Comparison of ENCODE assay signal across 8 cellular contexts in genomic region chr10:132331259-132331955, GRCh38. TPM values are rescaled to one million over a fixed set of nuclear protein-coding genes. Genes with fewer than 3 reads are reported as not detected.
DNase-seq lines count a peak whose midpoint lies in the region; ATAC-seq and TF ChIP-seq lines count a peak whose summit lies in the region.

No MANE protein-coding gene starts in this region.

- H3K4me1 Mint-ChIP-seq in activated naive CD4-positive, alpha-beta T cell treated with anti-CD3 and anti-CD28 coated beads, Interleukin-2, amount 10 ng/mL, durations not matched to agents 7 days and 5 days = peaks cover 64% of the 10 kb centered on the region

- H3K4me3 ChIP-seq in PC-9 (peak overlapping the region; percentile 88), esophagus (ENCODE audit: low read depth in 1 of 2, low read length in 2 of 2) (peak overlapping the region; percentile 58 to 80), osteoblast (ENCODE audit: insufficient read depth, low read length) (peak overlapping the region; percentile 92)

- peak; percentile 45 for ATAC-seq in HG02885 (IDR thresholded peaks at IDR 0.05; ENCODE audit: poor library complexity, unreplicated experiment)

- H2AFZ ChIP-seq in PC-9 (peak overlapping the region; percentile 88), osteoblast (ENCODE audit: low read length) (peak overlapping the region; percentile 91)

- POLR2A ChIA-PET in PC-9 (lab: Charles Lee; ENCODE audit: unreplicated experiment) = no interaction called here

- CTCF ChIA-PET in activated naive CD4-positive, alpha-beta T cell treated with anti-CD3 and anti-CD28 coated beads, Interleukin-2, amount 10 ng/mL, durations not matched to agents 7 days and 5 days (lab: Charles Lee) = no interaction called here
- CTCF ChIA-PET in PC-9 (lab: Charles Lee) = no interaction called here

- no peaks in the 10 kb centered on the region for H3K9me3 ChIP-seq in PC-9 (ENCODE audit: insufficient read depth, low read depth)
- H3K9me3 ChIP-seq in esophagus (ENCODE audit: control insufficient read depth in 2 of 2, insufficient read depth in 1 of 2, low read depth in 1 of 2, low read length in 1 of 2) = no peaks in the 10 kb centered on the region
- no peaks in the 10 kb centered on the region for H3K9me3 ChIP-seq in osteoblast (ENCODE audit: low read depth, low read length)

- peak overlapping the region; percentile 86 for H3K4me3 Mint-ChIP-seq in activated naive CD4-positive, alpha-beta T cell treated with anti-CD3 and anti-CD28 coated beads, Interleukin-2, amount 10 ng/mL, durations not matched to agents 7 days and 5 days

- BruUV-seq in PC-9 (replicated peaks; lab: Mats Ljungman, UMichigan) = no TSS peak

- H3K9me3 Mint-ChIP-seq in activated naive CD4-positive, alpha-beta T cell treated with anti-CD3 and anti-CD28 coated beads, Interleukin-2, amount 10 ng/mL, durations not matched to agents 7 days and 5 days = no peaks in the 10 kb centered on the region

- TF ChIP-seq CTCF in PC-9 (conservative IDR thresholded peaks at IDR 0.05) = no peak
- TF ChIP-seq CTCF in osteoblast (IDR thresholded peaks at IDR 0.05; ENCODE audit: extremely low read depth, low read depth, low read length) = no peak

- peaks cover 9% of the 10 kb centered on the region; the same call in 1 of the 2 replicates for H3F3A ChIP-seq in PC-9 (ENCODE audit: insufficient read depth, low read depth)

- H3K27me3 Mint-ChIP-seq in activated naive CD4-positive, alpha-beta T cell treated with anti-CD3 and anti-CD28 coated beads, Interleukin-2, amount 10 ng/mL, durations not matched to agents 7 days and 5 days = peaks cover 20% of the 10 kb centered on the region

- no peaks in the 10 kb centered on the region for H3K9me2 ChIP-seq in PC-9 (ENCODE audit: insufficient read depth)

- H3K27me3 ChIP-seq in PC-9 (ENCODE audit: insufficient read depth, low read depth) = no peaks in the 10 kb centered on the region
- no peaks in the 10 kb centered on the region for H3K27me3 ChIP-seq in esophagus (ENCODE audit: control insufficient read depth in 1 of 2, insufficient read depth in 2 of 2, low read length in 2 of 2)
- H3K27me3 ChIP-seq in osteoblast (ENCODE audit: insufficient read depth, low read length) = no peaks in the 10 kb centered on the region

- H3K4me2 ChIP-seq in PC-9 (peak overlapping the region; percentile 97), osteoblast (ENCODE audit: insufficient read depth, low read length) (peak overlapping the region; percentile 94)

- peak overlapping the region; percentile 92 for H3K27ac Mint-ChIP-seq in activated naive CD4-positive, alpha-beta T cell treated with anti-CD3 and anti-CD28 coated beads, Interleukin-2, amount 10 ng/mL, durations not matched to agents 7 days and 5 days

- intact Hi-C loops in PC-9 (cut with micrococcal nuclease; ENCODE audit: unreplicated experiment) = loop anchor here (5.0 kb wide), 1 partner anchor 76 kb away; no protein-coding TSS in a partner anchor

- no peaks in the 10 kb centered on the region; the same call in 1 of the 2 replicates for H4K20me1 ChIP-seq in PC-9 (ENCODE audit: insufficient read depth)
- H4K20me1 ChIP-seq in osteoblast (ENCODE audit: insufficient read depth, low read length) = peaks cover 7% of the 10 kb centered on the region

- H3K27ac ChIP-seq in PC-9 = peak overlapping the region; percentile 29; the same call in 1 of the 2 replicates
- peak overlapping the region; percentile 51 to 89 for H3K27ac ChIP-seq in esophagus (ENCODE audit: low read depth in 2 of 2, low read length in 1 of 2)
- H3K27ac ChIP-seq in osteoblast (ENCODE audit: low read depth, low read length) = peak overlapping the region; percentile 66

- peaks cover 8% of the 10 kb centered on the region; the same call in 1 of the 2 replicates for H3K4me1 ChIP-seq in PC-9 (replicated peaks; ENCODE audit: insufficient read depth)
- H3K4me1 ChIP-seq in esophagus (ENCODE audit: control insufficient read depth in 2 of 2, insufficient read depth in 2 of 2, low read length in 1 of 2) = peaks cover 0 to 2% of the 10 kb centered on the region in 2 donors
- peaks cover 24% of the 10 kb centered on the region for H3K4me1 ChIP-seq in osteoblast (ENCODE audit: insufficient read depth, low read length)

- H3K36me3 Mint-ChIP-seq in activated naive CD4-positive, alpha-beta T cell treated with anti-CD3 and anti-CD28 coated beads, Interleukin-2, amount 10 ng/mL, durations not matched to agents 7 days and 5 days = peaks cover 38% of the 10 kb centered on the region

- H3K79me2 ChIP-seq in PC-9 (ENCODE audit: low read depth) = peaks cover 51% of the 10 kb centered on the region
- H3K79me2 ChIP-seq in osteoblast (ENCODE audit: insufficient read depth, low read length) = peaks cover 59% of the 10 kb centered on the region

- peaks cover 7% of the 10 kb centered on the region; the same call in 1 of the 2 replicates for H3K36me3 ChIP-seq in PC-9 (ENCODE audit: low read depth)
- no peaks in the 10 kb centered on the region for H3K36me3 ChIP-seq in esophagus (ENCODE audit: control insufficient read depth in 2 of 2, insufficient read depth in 2 of 2, low read length in 1 of 2)
- H3K36me3 ChIP-seq in osteoblast (ENCODE audit: insufficient read depth, low read length) = no peaks in the 10 kb centered on the region

- WGBS in esophagus, 2 donors = 0 to 1% methylated on average over 44 to 46 of the region's 47 CpGs

- no peak for DNase-seq in activated naive CD4-positive, alpha-beta T cell treated with anti-CD3 and anti-CD28 coated beads, Interleukin-2, amount 10 ng/mL, durations not matched to agents 7 days and 5 days
- no peak for DNase-seq in activated naive CD4-positive, alpha-beta T cell treated with anti-CD3 and anti-CD28 coated beads, Interleukin-2, amount 50 U/mL, for 16 hours
- DNase-seq in PC-9 = no peak
- DNase-seq in osteoblast (ENCODE audit: insufficient read length, low spot score, missing footprints) = peak; percentile 94
- no peak for DNase-seq in stimulated activated CD4-positive, alpha-beta T cell treated with anti-CD3 and anti-CD28 coated beads, Interleukin-15, amount 100 ng/mL, for 24 hours
- DNase-seq in stimulated activated naive CD4-positive, alpha-beta T cell (lab: John Stamatoyannopoulos, UW) = no peak

RNA-seq across cellular contexts. Expression of gene LRRC27, which starts 0.6 kb away (rescaled TPM):
- total RNA-seq in PC-9 (2021) (10.0 and 17.5 TPM in 2 replicates), osteoblast (11.2 and 13.4 TPM in 2 replicates)
- 1 to 10 TPM; 2.3 to 2.6 TPM for polyA plus RNA-seq in esophagus

RNA-seq across cellular contexts. Expression of gene STK32C, which starts 23.7 kb away (rescaled TPM):
- 13.9 and 21.8 TPM in 2 replicates for total RNA-seq in PC-9 (2021)
- 1 to 10 TPM; 4.5 to 5.6 TPM for polyA plus RNA-seq in esophagus
- 12.7 and 14.5 TPM in 2 replicates for total RNA-seq in osteoblast
